9 cellular contexts compared by ENCODE assay signal in the genomic region with DNA sequence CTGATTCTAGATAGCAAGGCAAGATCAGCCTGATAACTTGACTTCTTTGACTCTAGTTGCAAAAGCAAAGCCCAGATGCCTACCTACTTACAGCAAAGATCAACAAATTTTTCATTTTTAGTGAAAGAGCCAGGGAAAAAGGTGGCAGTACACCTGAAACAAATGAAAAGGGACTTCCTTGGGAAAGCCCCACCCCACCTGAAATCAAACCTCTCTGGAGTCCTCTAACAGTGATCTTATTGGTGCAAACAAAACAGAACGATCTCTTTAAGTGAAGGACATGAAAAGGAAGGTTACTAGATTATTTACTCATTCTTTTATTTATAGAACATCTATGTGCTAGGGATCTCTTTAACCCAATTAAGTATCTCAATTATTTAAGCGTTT. TPM values are rescaled to one million over a fixed set of nuclear protein-coding genes. Genes with fewer than 3 reads are reported as not detected.
DNase-seq lines count a peak whose midpoint lies in the region; ATAC-seq and TF ChIP-seq lines count a peak whose summit lies in the region.
"Had no signal": no experiment of that assay in that cellular context is flagged by ENCODE, and none has a peak within 500 bp of the region (broad histone marks: within the 10 kb centered on the region; RNA-seq: fewer than 3 reads in every experiment).

No MANE protein-coding gene starts in this region.

- H3K36me3 Mint-ChIP-seq in naive thymus-derived CD4-positive, alpha-beta T cell = peaks cover 0 to 22% (median 0%) of the 10 kb centered on the region in 5 donors

- H2AFZ ChIP-seq in OCI-LY3 (ENCODE audit: low read depth, low read length) = no peak overlapping the region

- H3K4me1 ChIP-seq in OCI-LY3 (ENCODE audit: low read length) = peaks cover 42% of the 10 kb centered on the region
- peaks cover 37 to 45% of the 10 kb centered on the region in 2 donors for H3K4me1 ChIP-seq in naive thymus-derived CD4-positive, alpha-beta T cell (ENCODE audit: control insufficient read depth in 2 of 2, insufficient read depth in 2 of 2, low read length in 2 of 2)

- peaks cover 0 to 1% (median 0%) of the 10 kb centered on the region in 11 donors for H3K9me3 Mint-ChIP-seq in naive thymus-derived CD4-positive, alpha-beta T cell

- peaks cover 0 to 3% (median 0%) of the 10 kb centered on the region in 5 donors for H3K27me3 Mint-ChIP-seq in naive thymus-derived CD4-positive, alpha-beta T cell

- H3K27ac Mint-ChIP-seq in naive thymus-derived CD4-positive, alpha-beta T cell = peak overlapping the region; percentile 86 to 99 (median 96)

- H3K4me2 ChIP-seq in OCI-LY3 (ENCODE audit: low read length) = peak overlapping the region; percentile 96

- H3K79me2 ChIP-seq in OCI-LY3 (ENCODE audit: low read length) = peaks cover 78% of the 10 kb centered on the region

- DNase-seq in GM12864 (ENCODE audit: low read depth) (no peak), activated gamma-delta T cell treated with Interleukin-2 at 50 U/mL for 16 hours (no peak), NCI-H1417 treated with DMSO at 0.1 percent for 48 hours (lab: John Stamatoyannopoulos, UW) (no peak), kidney tubule cell (ENCODE audit: low spot score) (no peak)
- DNase-seq in naive thymus-derived CD4-positive, alpha-beta T cell = peak in 1 of 9 donors; percentile 50
- DNase-seq: NCI-H526 treated with DMSO at 0.1 percent for 48 hours had no signal

- no peaks in the 10 kb centered on the region for H3K9me3 ChIP-seq in OCI-LY3 (ENCODE audit: insufficient read depth, low read length)
- H3K9me3 ChIP-seq in naive thymus-derived CD4-positive, alpha-beta T cell (ENCODE audit: control insufficient read depth in 2 of 3, low read length in 3 of 3) = no peaks in the 10 kb centered on the region

- H3K27me3 ChIP-seq in OCI-LY3 (ENCODE audit: low read depth, low read length) = no peaks in the 10 kb centered on the region
- H3K27me3 ChIP-seq in naive thymus-derived CD4-positive, alpha-beta T cell (ENCODE audit: control insufficient read depth in 2 of 2, insufficient read depth in 2 of 2, low read length in 2 of 2) = no peaks in the 10 kb centered on the region

- intact Hi-C loops in naive thymus-derived CD4-positive, alpha-beta T cell (cut with micrococcal nuclease) = loop anchor here (1.0 to 10.0 kb wide), 10 partner anchors 10 to 1265 kb away; partner anchors contain the start of genes ESD (in 1 of the 2), LRCH1 (in 1 of the 2), SLC25A30 (in 1 of the 2) and TPT1 (in 1 of the 2)

- TF ChIP-seq CTCF in GM12864 (IDR thresholded peaks at IDR 0.05; ENCODE audit: low read depth, low read length, missing control alignments) (no peak), OCI-LY3 (IDR thresholded peaks at IDR 0.05; ENCODE audit: low read depth, low read length) (no peak)

- CTCF ChIA-PET in naive thymus-derived CD4-positive, alpha-beta T cell (lab: Charles Lee) = interaction anchor here (0.6 to 3.6 kb wide), 8 partner anchors 10 to 139 kb away, joined by 3 to 13 read pairs (median 3); no protein-coding TSS in a partner anchor

- ATAC-seq in GM21515 (IDR thresholded peaks at IDR 0.05; ENCODE audit: unreplicated experiment) = peak; percentile 1
- no peak for ATAC-seq in naive thymus-derived CD4-positive, alpha-beta T cell
- no peak for ATAC-seq in GM19455 (IDR thresholded peaks at IDR 0.05; ENCODE audit: unreplicated experiment)

- H3K27ac ChIP-seq in OCI-LY3 (ENCODE audit: low read length) = peak overlapping the region; percentile 95
- peak overlapping the region; percentile 82 for H3K27ac ChIP-seq in naive thymus-derived CD4-positive, alpha-beta T cell (ENCODE audit: low read depth, low read length)

- peaks cover 30% of the 10 kb centered on the region for H4K20me1 ChIP-seq in OCI-LY3 (ENCODE audit: insufficient read depth, low read length)

- peaks cover 37% of the 10 kb centered on the region for H3K36me3 ChIP-seq in OCI-LY3 (replicated peaks; ENCODE audit: low read depth, low read length)
- no peaks in the 10 kb centered on the region for H3K36me3 ChIP-seq in naive thymus-derived CD4-positive, alpha-beta T cell (ENCODE audit: control insufficient read depth in 2 of 3, insufficient read depth in 3 of 3, low read length in 3 of 3)

- H3K4me3 ChIP-seq in GM12864 (ENCODE audit: low read depth, low read length) (peak overlapping the region; percentile 92), OCI-LY3 (ENCODE audit: low read length) (peak overlapping the region; percentile 76)
- H3K4me3 ChIP-seq in naive thymus-derived CD4-positive, alpha-beta T cell (ENCODE audit: low read length) = peak overlapping the region; percentile 83

- POLR2A ChIA-PET in naive thymus-derived CD4-positive, alpha-beta T cell (lab: Charles Lee) = interaction anchor here (0.6 to 6.2 kb wide), 11 partner anchors 11 to 1742 kb away, joined by 3 to 117 read pairs (median 6); no protein-coding TSS in a partner anchor

- H3K4me1 Mint-ChIP-seq in naive thymus-derived CD4-positive, alpha-beta T cell = peaks cover 44 to 61% (median 54%) of the 10 kb centered on the region in 7 donors

- H3K9ac ChIP-seq in OCI-LY3 (ENCODE audit: low read length) = peak overlapping the region; percentile 99

- H3K4me3 Mint-ChIP-seq in naive thymus-derived CD4-positive, alpha-beta T cell = peak overlapping the region; percentile 82 to 99 (median 97)

RNA-seq across cellular contexts. Expression of gene LCP1, which starts 0.5 kb away (rescaled TPM):
- total RNA-seq in naive thymus-derived CD4-positive, alpha-beta T cell = 100 to 1,000 TPM; 293 to 989 (median 355) TPM
- 100 to 1,000 TPM; 764 to 902 TPM for polyA plus RNA-seq in naive thymus-derived CD4-positive, alpha-beta T cell

RNA-seq across cellular contexts. Expression of gene LRRC63, which starts 29.2 kb away (rescaled TPM):
- total RNA-seq in naive thymus-derived CD4-positive, alpha-beta T cell = under 1 TPM; 0.19 to 0.80 (median 0.49) TPM
- under 1 TPM in 1 of 2 donors, not detected in 1; 0.31 TPM for polyA plus RNA-seq in naive thymus-derived CD4-positive, alpha-beta T cell
